In the genomic region with DNA sequence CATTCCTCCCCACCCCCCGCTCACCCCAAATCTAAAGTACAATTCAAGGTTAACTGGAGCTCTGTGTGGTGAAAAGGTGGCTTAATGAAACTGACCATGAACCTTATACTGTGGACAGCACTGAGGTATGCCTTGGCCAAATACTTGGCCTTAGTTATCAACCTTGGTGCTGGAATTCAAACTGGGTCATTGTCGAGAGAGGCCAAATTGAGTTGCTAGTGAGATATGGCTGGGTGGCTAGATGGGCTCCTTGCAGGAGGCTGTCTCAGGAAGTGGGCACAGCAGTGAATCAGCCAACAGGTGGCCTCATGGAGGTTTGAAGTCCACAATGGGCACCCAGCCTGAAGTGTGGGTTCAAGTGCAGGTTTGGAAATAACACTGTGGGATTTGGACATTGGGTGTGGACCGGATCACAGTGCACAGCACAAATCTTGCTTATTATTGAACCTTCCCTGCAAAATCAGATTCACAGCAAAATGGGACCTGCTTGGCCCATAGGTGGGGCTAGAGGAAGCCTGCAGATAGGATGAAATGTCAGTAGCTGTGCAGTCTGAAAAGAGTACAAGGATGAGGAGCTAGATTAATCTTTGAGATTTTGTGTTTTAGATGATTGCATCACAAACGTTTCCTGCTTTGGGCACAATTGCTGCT, we compare ENCODE assay signal across 9 cellular contexts. TPM values are rescaled to one million over a fixed set of nuclear protein-coding genes. Genes with fewer than 3 reads are reported as not detected.
DNase-seq lines count a peak whose midpoint lies in the region; ATAC-seq and TF ChIP-seq lines count a peak whose summit lies in the region.
"Had no signal": no experiment of that assay in that cellular context is flagged by ENCODE, and none has a peak within 500 bp of the region (broad histone marks: within the 10 kb centered on the region; RNA-seq: fewer than 3 reads in every experiment).

No MANE protein-coding gene starts in this region.

- peaks cover 3% of the 10 kb centered on the region for H3K4me1 Mint-ChIP-seq in activated CD4-positive, alpha-beta T cell treated with anti-CD3 and anti-CD28 coated beads, Interleukin-2, amount 10 ng/mL, durations not matched to agents 24 days and 14 days
- H3K4me1 Mint-ChIP-seq in activated T-cell treated with anti-CD3 and anti-CD28 coated beads, Interleukin-2, amount 50 U/mL, for 72 hours (ENCODE audit: low read depth) = no peaks in the 10 kb centered on the region

- H3K4me3 ChIP-seq in esophagus squamous epithelium (no peak overlapping the region), smooth muscle cell (no peak overlapping the region)

- H3K27ac Mint-ChIP-seq in activated CD4-positive, alpha-beta T cell treated with anti-CD3 and anti-CD28 coated beads, Interleukin-2, amount 10 ng/mL, durations not matched to agents 24 days and 14 days = no peak overlapping the region
- H3K27ac Mint-ChIP-seq in activated T-cell treated with anti-CD3 and anti-CD28 coated beads, Interleukin-2, amount 50 U/mL, for 72 hours = no peak overlapping the region
- H3K27ac Mint-ChIP-seq: activated naive CD8-positive, alpha-beta T cell had no signal

- ATAC-seq in GM21619 (IDR thresholded peaks at IDR 0.05; ENCODE audit: unreplicated experiment) = no peak
- ATAC-seq in activated T-cell treated with anti-CD3 and anti-CD28 coated beads, Interleukin-2, amount 50 U/mL, for 72 hours (replicated peaks in 1 of 2) = no peak

- DNase-seq in activated CD4-positive, alpha-beta T cell treated with anti-CD3 and anti-CD28 coated beads, Interleukin-2, amount 10 ng/mL, durations not matched to agents 24 days and 14 days = peak; percentile 60
- DNase-seq in activated CD4-positive, alpha-beta T cell treated with anti-CD3 and anti-CD28 coated beads for 1 hour = no peak
- peak; percentile 77 for DNase-seq in NCI-H69 (lab: John Stamatoyannopoulos, UW)
- no peak for DNase-seq in esophagus squamous epithelium (lab: John Stamatoyannopoulos, UW)
- no peak for DNase-seq in smooth muscle cell (lab: John Stamatoyannopoulos, UW; ENCODE audit: unreplicated experiment)
- no peak for DNase-seq in activated T-cell treated with anti-CD3 and anti-CD28 coated beads, Interleukin-2, amount 50 U/mL, for 72 hours
- DNase-seq in mesenteric fat pad (ENCODE audit: low spot score) = no peak

- no peaks in the 10 kb centered on the region for H3K36me3 Mint-ChIP-seq in activated CD4-positive, alpha-beta T cell treated with anti-CD3 and anti-CD28 coated beads, Interleukin-2, amount 10 ng/mL, durations not matched to agents 24 days and 14 days (ENCODE audit: low read depth)
- H3K36me3 Mint-ChIP-seq in activated T-cell treated with anti-CD3 and anti-CD28 coated beads, Interleukin-2, amount 50 U/mL, for 72 hours (ENCODE audit: insufficient read depth in 2 of 2) = no peaks in the 10 kb centered on the region
- H3K36me3 Mint-ChIP-seq: activated naive CD8-positive, alpha-beta T cell had no signal

- peaks cover 100% of the 10 kb centered on the region for H3K79me2 ChIP-seq in smooth muscle cell (ENCODE audit: low read depth)

- H3K27me3 ChIP-seq in esophagus squamous epithelium (no peaks in the 10 kb centered on the region), smooth muscle cell (ENCODE audit: low read depth) (no peaks in the 10 kb centered on the region)

- no peak overlapping the region for H2AFZ ChIP-seq in smooth muscle cell (ENCODE audit: low read depth)

- H3F3A ChIP-seq in smooth muscle cell (ENCODE audit: low read depth) = peaks cover 4% of the 10 kb centered on the region

- H3K4me2 ChIP-seq in smooth muscle cell = no peak overlapping the region

- H3K4me3 Mint-ChIP-seq in activated CD4-positive, alpha-beta T cell treated with anti-CD3 and anti-CD28 coated beads, Interleukin-2, amount 10 ng/mL, durations not matched to agents 24 days and 14 days = no peak overlapping the region
- H3K4me3 Mint-ChIP-seq in activated T-cell treated with anti-CD3 and anti-CD28 coated beads, Interleukin-2, amount 50 U/mL, for 72 hours = no peak overlapping the region
- H3K4me3 Mint-ChIP-seq: activated naive CD8-positive, alpha-beta T cell had no signal

- H3K4me1 ChIP-seq in esophagus squamous epithelium (peaks cover 9 to 63% (median 18%) of the 10 kb centered on the region in 3 donors), smooth muscle cell (ENCODE audit: low read depth) (peaks cover 14% of the 10 kb centered on the region)

- H3K36me3 ChIP-seq in esophagus squamous epithelium (no peaks in the 10 kb centered on the region), smooth muscle cell (ENCODE audit: low read depth) (no peaks in the 10 kb centered on the region)

- no peaks in the 10 kb centered on the region for H3K9me3 Mint-ChIP-seq in activated CD4-positive, alpha-beta T cell treated with anti-CD3 and anti-CD28 coated beads, Interleukin-2, amount 10 ng/mL, durations not matched to agents 24 days and 14 days
- H3K9me3 Mint-ChIP-seq in activated T-cell treated with anti-CD3 and anti-CD28 coated beads, Interleukin-2, amount 50 U/mL, for 72 hours = peaks cover 0 to 5% of the 10 kb centered on the region in 2 donors

- H3K27ac ChIP-seq in esophagus squamous epithelium = peak overlapping the region in 3 of 4 donors; percentile 50 to 70 (median 69)
- H3K27ac ChIP-seq in smooth muscle cell (ENCODE audit: low read depth) = no peak overlapping the region

- H3K9ac ChIP-seq in smooth muscle cell (ENCODE audit: low read depth) = no peak overlapping the region

- H3K9me3 ChIP-seq in esophagus squamous epithelium = no peaks in the 10 kb centered on the region
- H3K9me3 ChIP-seq in smooth muscle cell (replicated peaks; ENCODE audit: low read depth) = no peaks in the 10 kb centered on the region

- no peak for TF ChIP-seq POLR2A in esophagus squamous epithelium (IDR thresholded peaks at IDR 0.05)

- no peaks in the 10 kb centered on the region for H3K27me3 Mint-ChIP-seq in activated CD4-positive, alpha-beta T cell treated with anti-CD3 and anti-CD28 coated beads, Interleukin-2, amount 10 ng/mL, durations not matched to agents 24 days and 14 days
- H3K27me3 Mint-ChIP-seq in activated T-cell treated with anti-CD3 and anti-CD28 coated beads, Interleukin-2, amount 50 U/mL, for 72 hours (ENCODE audit: low read depth) = no peaks in the 10 kb centered on the region
- H3K27me3 Mint-ChIP-seq: activated naive CD8-positive, alpha-beta T cell had no signal

- 62 to 63% methylated on average over 4 of the region's 4 CpGs for WGBS in esophagus squamous epithelium, 2 donors
- 88% methylated on average over 4 of the region's 4 CpGs for WGBS in smooth muscle cell (ENCODE audit: low lambda C conversion rate)

- peak; percentile 21 to 66 (median 30) for TF ChIP-seq CTCF in esophagus squamous epithelium (IDR thresholded peaks at IDR 0.05)
- TF ChIP-seq CTCF in smooth muscle cell (IDR thresholded peaks at IDR 0.05; ENCODE audit: borderline replicate concordance, insufficient read depth, poor library complexity, severe bottlenecking) = peak; percentile 33

- H4K20me1 ChIP-seq in smooth muscle cell (ENCODE audit: low read depth) = peaks cover 59% of the 10 kb centered on the region

- intact Hi-C loops in activated CD4-positive, alpha-beta T cell treated with anti-CD3 and anti-CD28 coated beads, Interleukin-2, amount 10 ng/mL, durations not matched to agents 24 days and 14 days (cut with micrococcal nuclease) = no loop called here
- intact Hi-C loops in esophagus squamous epithelium (cut with DNase I) = no loop called here

RNA-seq across cellular contexts. Expression of a gene that starts 5.6 kb away (rescaled TPM):
- total RNA-seq in activated CD4-positive, alpha-beta T cell treated with anti-CD3 and anti-CD28 coated beads, Interleukin-2, amount 10 ng/mL, durations not matched to agents 24 days and 14 days = 14.8 and 14.9 TPM in 2 replicates
- 10 to 100 TPM; 12.4 to 24.0 (median 15.9) TPM for total RNA-seq in esophagus squamous epithelium
- total RNA-seq in smooth muscle cell = 65.2 and 70.1 TPM in 2 replicates
- polyA plus RNA-seq in smooth muscle cell = 17.5 and 18.2 TPM in 2 replicates
- total RNA-seq in activated T-cell treated with anti-CD3 and anti-CD28 coated beads, Interleukin-2, amount 50 U/mL, for 72 hours = 1 to 10 TPM; 4.6 to 9.4 TPM
- total RNA-seq in mesenteric fat pad = 20.7 TPM

Comparison
In these comparisons a context has a peak if more than half of its experiments do, and no peak if none do; other contexts are left out.
1. DNase-seq: peak in activated CD4-positive, alpha-beta T cell treated with anti-CD3 and anti-CD28 coated beads, Interleukin-2, amount 10 ng/mL, durations not matched to agents 24 days and 14 days (single experiment) and NCI-H69 (single experiment); none in activated CD4-positive, alpha-beta T cell treated with anti-CD3 and anti-CD28 coated beads for 1 hour (single experiment), esophagus squamous epithelium (single experiment), smooth muscle cell (single experiment), activated T-cell treated with anti-CD3 and anti-CD28 coated beads, Interleukin-2, amount 50 U/mL, for 72 hours (0 of 2) and mesenteric fat pad (single experiment).